ENCODE assay signal across 18 cellular contexts in the genomic region with DNA sequence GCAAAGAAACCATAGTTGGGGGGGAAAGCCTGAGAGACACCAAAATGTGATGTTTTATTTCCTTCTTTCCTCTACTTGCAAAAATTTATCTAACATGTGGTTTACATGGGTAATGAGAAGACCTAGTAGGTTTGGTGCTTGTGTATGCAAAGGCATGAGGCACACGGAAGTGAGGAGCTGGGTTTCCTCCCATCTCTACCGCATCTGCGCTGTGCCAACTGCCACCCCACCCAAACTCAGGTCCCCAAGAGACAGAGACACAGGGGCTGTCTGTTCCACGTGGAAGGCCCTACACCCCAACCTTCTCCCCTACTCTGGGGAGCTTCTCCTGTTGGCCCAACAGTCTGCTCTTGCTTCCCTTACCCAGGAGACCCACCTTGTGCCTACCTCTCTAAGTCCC. TPM values are rescaled to one million over a fixed set of nuclear protein-coding genes. Genes with fewer than 3 reads are reported as not detected.
DNase-seq lines count a peak whose midpoint lies in the region; ATAC-seq and TF ChIP-seq lines count a peak whose summit lies in the region.
"Had no signal": no experiment of that assay in that cellular context is flagged by ENCODE, and none has a peak within 500 bp of the region (broad histone marks: within the 10 kb centered on the region; RNA-seq: fewer than 3 reads in every experiment).

No MANE protein-coding gene starts in this region.

- POLR2A ChIA-PET in activated CD8-positive, alpha-beta T cell treated with anti-CD3 and anti-CD28 coated beads for 36 hours (lab: Charles Lee) = interaction anchor here (0.9 to 1.7 kb wide), 2 partner anchors 219 to 538 kb away, joined by 3 to 5 read pairs; partner anchors contain the start of gene SAMM50

- H3K9me3 Mint-ChIP-seq in activated T-cell treated with anti-CD3 and anti-CD28 coated beads, Interleukin-2, amount 50 U/mL, for 24 hours = no peaks in the 10 kb centered on the region
- no peaks in the 10 kb centered on the region for H3K9me3 Mint-ChIP-seq in activated CD8-positive, alpha-beta T cell treated with anti-CD3 and anti-CD28 coated beads for 36 hours
- peaks cover 1% of the 10 kb centered on the region for H3K9me3 Mint-ChIP-seq in memory B cell
- peaks cover 0 to 6% of the 10 kb centered on the region in 2 donors for H3K9me3 Mint-ChIP-seq in stimulated activated naive CD8-positive, alpha-beta T cell treated with anti-CD3 and anti-CD28 coated beads, Interleukin-15, amount 100 ng/mL, for 72 hours
- H3K9me3 Mint-ChIP-seq: WTC11 had no signal

- H3K36me3 Mint-ChIP-seq in activated T-cell treated with anti-CD3 and anti-CD28 coated beads, Interleukin-2, amount 50 U/mL, for 24 hours (ENCODE audit: low read depth) = peaks cover 24% of the 10 kb centered on the region
- H3K36me3 Mint-ChIP-seq in activated CD8-positive, alpha-beta T cell treated with anti-CD3 and anti-CD28 coated beads for 36 hours (ENCODE audit: low read depth) = peaks cover 27% of the 10 kb centered on the region
- peaks cover 4% of the 10 kb centered on the region for H3K36me3 Mint-ChIP-seq in memory B cell

- intact Hi-C loops in activated CD8-positive, alpha-beta T cell treated with anti-CD3 and anti-CD28 coated beads for 36 hours (cut with micrococcal nuclease) = no loop called here

- CTCF ChIA-PET in activated CD8-positive, alpha-beta T cell treated with anti-CD3 and anti-CD28 coated beads for 36 hours (lab: Charles Lee) = interaction anchor here (1.0 kb wide), 1 partner anchor 151 kb away, joined by 3 read pairs; no protein-coding TSS in a partner anchor

- peaks cover 49% of the 10 kb centered on the region for H3K4me1 Mint-ChIP-seq in activated T-cell treated with anti-CD3 and anti-CD28 coated beads, Interleukin-2, amount 50 U/mL, for 24 hours (ENCODE audit: low read depth)
- H3K4me1 Mint-ChIP-seq in activated CD8-positive, alpha-beta T cell treated with anti-CD3 and anti-CD28 coated beads for 36 hours (ENCODE audit: low read depth) = peaks cover 31% of the 10 kb centered on the region
- H3K4me1 Mint-ChIP-seq in memory B cell = peaks cover 8% of the 10 kb centered on the region
- peaks cover 47% of the 10 kb centered on the region for H3K4me1 Mint-ChIP-seq in stimulated activated naive CD8-positive, alpha-beta T cell treated with anti-CD3 and anti-CD28 coated beads, Interleukin-15, amount 100 ng/mL, for 72 hours

- TF ChIP-seq CTCF in activated CD8-positive, alpha-beta T cell treated with anti-CD3 and anti-CD28 coated beads for 36 hours (IDR thresholded peaks at IDR 0.05) = no peak

- peak; percentile 36 for DNase-seq in activated T-cell treated with anti-CD3 and anti-CD28 coated beads, Interleukin-2, amount 50 U/mL, for 24 hours
- DNase-seq in activated T-cell treated with anti-CD3 and anti-CD28 coated beads, Interleukin-2, amount 50 U/mL, for 48 hours = no peak
- peak; percentile 26 for DNase-seq in activated CD8-positive, alpha-beta T cell treated with anti-CD3 and anti-CD28 coated beads for 36 hours
- DNase-seq in memory B cell (ENCODE audit: low spot score in 2 of 2) (no peak), H4 (ENCODE audit: low spot score) (no peak), NOMO-1 treated with DMSO at 0.1 percent for 48 hours (lab: John Stamatoyannopoulos, UW; ENCODE audit: unreplicated experiment) (no peak)
- DNase-seq in stimulated activated naive CD8-positive, alpha-beta T cell treated with anti-CD3 and anti-CD28 coated beads, Interleukin-15, amount 100 ng/mL, for 72 hours = no peak
- DNase-seq: body of pancreas; C1 segment of cervical spinal cord; colonic mucosa; head of caudate nucleus; NCI-H1417 treated with DMSO at 0.1 percent for 48 hours; NCI-H524 treated with DMSO at 0.1 percent for 48 hours; nucleus accumbens; stimulated activated CD4-positive, alpha-beta T cell treated with anti-CD3 and anti-CD28 coated beads, Interleukin-4, amount 100 ng/mL, for 24 hours had no signal

- ATAC-seq in activated CD8-positive, alpha-beta T cell treated with anti-CD3 and anti-CD28 coated beads for 36 hours = peak; percentile 34
- no peak for ATAC-seq in memory B cell (ENCODE audit: low read depth)
- ATAC-seq in stimulated activated naive CD8-positive, alpha-beta T cell treated with anti-CD3 and anti-CD28 coated beads, Interleukin-15, amount 100 ng/mL, for 72 hours = no peak
- ATAC-seq in GM18868 (IDR thresholded peaks at IDR 0.05; ENCODE audit: unreplicated experiment) = no peak
- ATAC-seq: body of pancreas, HepG2, WTC11 had no signal

- no peaks in the 10 kb centered on the region for H3K27me3 Mint-ChIP-seq in activated T-cell treated with anti-CD3 and anti-CD28 coated beads, Interleukin-2, amount 50 U/mL, for 24 hours
- H3K27me3 Mint-ChIP-seq in activated CD8-positive, alpha-beta T cell treated with anti-CD3 and anti-CD28 coated beads for 36 hours = no peaks in the 10 kb centered on the region
- peaks cover 2% of the 10 kb centered on the region for H3K27me3 Mint-ChIP-seq in memory B cell
- H3K27me3 Mint-ChIP-seq in stimulated activated naive CD8-positive, alpha-beta T cell treated with anti-CD3 and anti-CD28 coated beads, Interleukin-15, amount 100 ng/mL, for 72 hours = no peaks in the 10 kb centered on the region

- H3K27ac Mint-ChIP-seq in activated T-cell treated with anti-CD3 and anti-CD28 coated beads, Interleukin-2, amount 50 U/mL, for 24 hours = peak overlapping the region; percentile 75
- peak overlapping the region; percentile 89 for H3K27ac Mint-ChIP-seq in activated CD8-positive, alpha-beta T cell treated with anti-CD3 and anti-CD28 coated beads for 36 hours
- peak overlapping the region; percentile 48 for H3K27ac Mint-ChIP-seq in memory B cell
- peak overlapping the region; percentile 86 to 89 for H3K27ac Mint-ChIP-seq in stimulated activated naive CD8-positive, alpha-beta T cell treated with anti-CD3 and anti-CD28 coated beads, Interleukin-15, amount 100 ng/mL, for 72 hours

- H3K4me3 Mint-ChIP-seq in activated T-cell treated with anti-CD3 and anti-CD28 coated beads, Interleukin-2, amount 50 U/mL, for 24 hours = no peak overlapping the region
- no peak overlapping the region for H3K4me3 Mint-ChIP-seq in activated CD8-positive, alpha-beta T cell treated with anti-CD3 and anti-CD28 coated beads for 36 hours
- no peak overlapping the region for H3K4me3 Mint-ChIP-seq in memory B cell
- H3K4me3 Mint-ChIP-seq in stimulated activated naive CD8-positive, alpha-beta T cell treated with anti-CD3 and anti-CD28 coated beads, Interleukin-15, amount 100 ng/mL, for 72 hours = peak overlapping the region; percentile 44 to 65
- H3K4me3 Mint-ChIP-seq: WTC11 had no signal

RNA-seq across cellular contexts. Expression of gene RTL6, which starts 4.8 kb away (rescaled TPM):
- total RNA-seq in activated CD8-positive, alpha-beta T cell treated with anti-CD3 and anti-CD28 coated beads for 36 hours = 1 to 10 TPM; 5.7 to 6.1 TPM
- 14.1 and 15.7 TPM in 2 replicates for total RNA-seq in H4 (2014; rRNA removed; shearing (Covaris generic))
- total RNA-seq: HepG2 had no signal

Comparison
In these comparisons a context has a peak if more than half of its experiments do, and no peak if none do; other contexts are left out.
1. DNase-seq: peak in activated T-cell treated with anti-CD3 and anti-CD28 coated beads, Interleukin-2, amount 50 U/mL, for 24 hours (single experiment) and activated CD8-positive, alpha-beta T cell treated with anti-CD3 and anti-CD28 coated beads for 36 hours (single experiment); none in activated T-cell treated with anti-CD3 and anti-CD28 coated beads, Interleukin-2, amount 50 U/mL, for 48 hours (0 of 2), memory B cell (0 of 2), stimulated activated naive CD8-positive, alpha-beta T cell treated with anti-CD3 and anti-CD28 coated beads, Interleukin-15, amount 100 ng/mL, for 72 hours (0 of 2), H4 (single experiment) and NOMO-1 treated with DMSO at 0.1 percent for 48 hours (single experiment).
2. H3K4me3 Mint-ChIP-seq: peak in stimulated activated naive CD8-positive, alpha-beta T cell treated with anti-CD3 and anti-CD28 coated beads, Interleukin-15, amount 100 ng/mL, for 72 hours (2 of 2); none in activated T-cell treated with anti-CD3 and anti-CD28 coated beads, Interleukin-2, amount 50 U/mL, for 24 hours (single experiment), activated CD8-positive, alpha-beta T cell treated with anti-CD3 and anti-CD28 coated beads for 36 hours (single experiment) and memory B cell (single experiment).
3. Peak in every context shown above with its lines, with median percentiles within 50 percentile points of each other: H3K27ac Mint-ChIP-seq.